In genomic region chr16:3068486-3068885, GRCh38 we compare ENCODE assay signal across 20 cellular contexts. TPM values are rescaled to one million over a fixed set of nuclear protein-coding genes. Genes with fewer than 3 reads are reported as not detected.
DNase-seq lines count a peak whose midpoint lies in the region; ATAC-seq and TF ChIP-seq lines count a peak whose summit lies in the region.
"Had no signal": no experiment of that assay in that cellular context is flagged by ENCODE, and none has a peak within 500 bp of the region (broad histone marks: within the 10 kb centered on the region; RNA-seq: fewer than 3 reads in every experiment).

No MANE protein-coding gene starts in this region.

- no peaks in the 10 kb centered on the region for H3K27me3 Mint-ChIP-seq in T-helper 1 cell treated with Interleukin-12 subunit alpha and Interleukin-12 subunit beta and Interleukin-4 antibody, amounts not matched to agents 30 μg/mL and 1 μg/mL, for 36 hours (ENCODE audit: low read depth)
- H3K27me3 Mint-ChIP-seq in effector memory CD8-positive, alpha-beta T cell: no peaks in the 10 kb centered on the region

- intact Hi-C loops in spleen (cut with DNase I; ENCODE audit: low total_unique reads): no loop called here

- peak; percentile 13 for DNase-seq in activated CD4-positive, alpha-beta T cell treated with anti-CD3 and anti-CD28 coated beads for 48 hours
- DNase-seq in activated CD4-positive, alpha-beta T cell treated with anti-CD3 and anti-CD28 coated beads, Interleukin-2, amount 50 U/mL, for 4 hours: no peak
- DNase-seq in effector memory CD8-positive, alpha-beta T cell: no peak
- DNase-seq in spleen (peak; percentile 78), NCI-H1417 (lab: John Stamatoyannopoulos, UW) (no peak), GM20000 (ENCODE audit: low spot score) (no peak)
- DNase-seq: 8988T; adrenal gland; cerebellar nuclear complex; DMS79 treated with DMSO at 0.1 percent for 48 hours; foreskin keratinocyte; Kasumi-1; left ventricle myocardium superior; naive B cell; stimulated activated CD4-positive, alpha-beta T cell treated with anti-CD3 and anti-CD28 coated beads, Interleukin-15, amount 100 ng/mL, for 24 hours; substantia nigra had no signal

- H3K4me3 Mint-ChIP-seq in T-helper 1 cell treated with Interleukin-12 subunit alpha and Interleukin-12 subunit beta and Interleukin-4 antibody, amounts not matched to agents 30 μg/mL and 1 μg/mL, for 36 hours: peak overlapping the region; percentile 97
- H3K4me3 Mint-ChIP-seq in effector memory CD8-positive, alpha-beta T cell: peak overlapping the region; percentile 100
- H3K4me3 Mint-ChIP-seq: naive B cell had no signal

- no peaks in the 10 kb centered on the region for H3K9me3 ChIP-seq in spleen
- H3K9me3 ChIP-seq: adrenal gland, prostate gland had no signal

- no peak for ATAC-seq in effector memory CD8-positive, alpha-beta T cell (replicated peaks)
- no peak for ATAC-seq in GM21360 (IDR thresholded peaks at IDR 0.05; ENCODE audit: unreplicated experiment)
- ATAC-seq: foreskin keratinocyte, left ventricle myocardium superior had no signal

- WGBS in spleen, 5 donors: 57 to 70% (median 59%) methylated on average over 4 of the region's 4 CpGs

- H3K4me3 ChIP-seq in spleen: peak overlapping the region in 6 of 8 donors; percentile 41 to 79 (median 58)
- H3K4me3 ChIP-seq: adrenal gland, prostate gland had no signal

- TF ChIP-seq CTCF in spleen (IDR thresholded peaks at IDR 0.05 in 8 of 11, conservative IDR thresholded peaks at IDR 0.05 in 3 of 11) (no peak), GM20000 (IDR thresholded peaks at IDR 0.05; ENCODE audit: extremely low read depth, missing control alignments) (no peak)

- peaks cover 55% of the 10 kb centered on the region for H3K36me3 Mint-ChIP-seq in T-helper 1 cell treated with Interleukin-12 subunit alpha and Interleukin-12 subunit beta and Interleukin-4 antibody, amounts not matched to agents 30 μg/mL and 1 μg/mL, for 36 hours (ENCODE audit: low read depth)
- peaks cover 68% of the 10 kb centered on the region for H3K36me3 Mint-ChIP-seq in effector memory CD8-positive, alpha-beta T cell (ENCODE audit: insufficient read depth)
- H3K36me3 Mint-ChIP-seq: naive B cell had no signal

- peaks cover 0 to 30% (median 2%) of the 10 kb centered on the region in 6 donors for H3K36me3 ChIP-seq in spleen
- H3K36me3 ChIP-seq: adrenal gland, prostate gland had no signal

- H3K9me3 Mint-ChIP-seq in T-helper 1 cell treated with Interleukin-12 subunit alpha and Interleukin-12 subunit beta and Interleukin-4 antibody, amounts not matched to agents 30 μg/mL and 1 μg/mL, for 36 hours: peaks cover 4% of the 10 kb centered on the region
- H3K9me3 Mint-ChIP-seq in effector memory CD8-positive, alpha-beta T cell: no peaks in the 10 kb centered on the region
- H3K9me3 Mint-ChIP-seq: naive B cell had no signal

- no peaks in the 10 kb centered on the region for H3K27me3 ChIP-seq in spleen (replicated peaks in 1 of 7)
- H3K27me3 ChIP-seq: adrenal gland, foreskin keratinocyte had no signal

- peak overlapping the region; percentile 96 for H3K27ac Mint-ChIP-seq in T-helper 1 cell treated with Interleukin-12 subunit alpha and Interleukin-12 subunit beta and Interleukin-4 antibody, amounts not matched to agents 30 μg/mL and 1 μg/mL, for 36 hours
- peak overlapping the region; percentile 98 to 99 for H3K27ac Mint-ChIP-seq in effector memory CD8-positive, alpha-beta T cell
- H3K27ac Mint-ChIP-seq: naive B cell had no signal

- peaks cover 6 to 85% (median 37%) of the 10 kb centered on the region in 6 donors for H3K4me1 ChIP-seq in spleen
- H3K4me1 ChIP-seq: foreskin keratinocyte, prostate gland had no signal

- TF ChIP-seq POLR2A in spleen (IDR thresholded peaks at IDR 0.05): no peak

- peaks cover 55% of the 10 kb centered on the region for H3K4me1 Mint-ChIP-seq in T-helper 1 cell treated with Interleukin-12 subunit alpha and Interleukin-12 subunit beta and Interleukin-4 antibody, amounts not matched to agents 30 μg/mL and 1 μg/mL, for 36 hours (ENCODE audit: low read depth)
- peaks cover 65 to 71% of the 10 kb centered on the region in 2 donors for H3K4me1 Mint-ChIP-seq in effector memory CD8-positive, alpha-beta T cell (ENCODE audit: low read depth in 2 of 2)

- peak overlapping the region; percentile 14 to 87 (median 75) for H3K27ac ChIP-seq in spleen
- H3K27ac ChIP-seq: adrenal gland, C4-2B, foreskin keratinocyte, prostate gland had no signal

RNA-seq across cellular contexts. Expression of gene IL32, which starts 3.0 kb away (rescaled TPM):
- total RNA-seq in spleen: 100 to 1,000 TPM; 171 to 414 (median 309) TPM
- polyA plus RNA-seq in spleen: 100 to 1,000 TPM; 256 to 624 (median 277) TPM

RNA-seq across cellular contexts. Expression of gene MMP25, which starts 22.1 kb away (rescaled TPM):
- total RNA-seq in spleen: 100 to 1,000 TPM in 4 of 7 donors, 10 to 100 TPM in 3; 24.3 to 282 (median 113) TPM
- polyA plus RNA-seq in spleen: 10 to 100 TPM in 2 of 3 donors, 1 to 10 TPM in 1; 2.7 to 45.0 (median 41.9) TPM

RNA-seq across cellular contexts. Expression of gene ZSCAN10, which starts 30.6 kb away (rescaled TPM):
- total RNA-seq in spleen: under 1 TPM in 1 of 7 donors, not detected in 6; 0.85 TPM
- under 1 TPM in 2 of 3 donors, not detected in 1; 0.02 to 0.06 TPM for polyA plus RNA-seq in spleen
- total RNA-seq: foreskin keratinocyte, left ventricle myocardium superior had no signal
- polyA plus RNA-seq: foreskin keratinocyte had no signal

RNA-seq across cellular contexts. Expression of gene BICDL2, which starts 31.7 kb away (rescaled TPM):
- total RNA-seq in spleen: under 1 TPM in 4 of 7 donors, not detected in 3; 0.30 to 0.77 (median 0.32) TPM
- under 1 TPM; 0.03 to 0.22 (median 0.15) TPM for polyA plus RNA-seq in spleen
- total RNA-seq: left ventricle myocardium superior had no signal

RNA-seq across cellular contexts. Expression of gene ZNF205, which starts 43.9 kb away (rescaled TPM):
- 10 to 100 TPM in 1 of 7 donors, 1 to 10 TPM in 6; 4.1 to 10.4 (median 5.3) TPM for total RNA-seq in spleen
- 10 to 100 TPM in 1 of 3 donors, 1 to 10 TPM in 2; 3.5 to 14.2 (median 6.9) TPM for polyA plus RNA-seq in spleen

Comparison
In these comparisons a context has a peak if more than half of its experiments do, and no peak if none do; other contexts are left out.
1. DNase-seq: peak in activated CD4-positive, alpha-beta T cell treated with anti-CD3 and anti-CD28 coated beads for 48 hours (single experiment) and spleen (single experiment); none in activated CD4-positive, alpha-beta T cell treated with anti-CD3 and anti-CD28 coated beads, Interleukin-2, amount 50 U/mL, for 4 hours (0 of 2), effector memory CD8-positive, alpha-beta T cell (0 of 3), NCI-H1417 (0 of 3) and GM20000 (single experiment).